ENCODE assay signal across 21 cellular contexts in genomic region chr2:49174755-49175154, GRCh38. TPM values are rescaled to one million over a fixed set of nuclear protein-coding genes. Genes with fewer than 3 reads are reported as not detected.
DNase-seq lines count a peak whose midpoint lies in the region; ATAC-seq and TF ChIP-seq lines count a peak whose summit lies in the region.
"Had no signal": no experiment of that assay in that cellular context is flagged by ENCODE, and none has a peak within 500 bp of the region (broad histone marks: within the 10 kb centered on the region; RNA-seq: fewer than 3 reads in every experiment).

No MANE protein-coding gene starts in this region.

- no peak overlapping the region for H3K9ac ChIP-seq in neural cell (ENCODE audit: low read length)

- H3K4me2 ChIP-seq in neural cell (ENCODE audit: low read length), result no peak overlapping the region
- H3K4me2 ChIP-seq: GM23338 had no signal

- no peaks in the 10 kb centered on the region for H3K9me2 ChIP-seq in neural cell (ENCODE audit: insufficient read depth, low read length)

- no peak overlapping the region for H3K27ac ChIP-seq in neural cell (ENCODE audit: low read length)
- no peak overlapping the region for H3K27ac ChIP-seq in CD8-positive, alpha-beta memory T cell (ENCODE audit: low read depth, low read length)
- H3K27ac ChIP-seq: 22Rv1 had no signal

- CTCF ChIA-PET in CD8-positive, alpha-beta memory T cell (lab: Charles Lee), result no interaction called here

- no peak for TF ChIP-seq RAD21 in neural cell (conservative IDR thresholded peaks at IDR 0.05)

- H3K36me3 Mint-ChIP-seq in CD8-positive, alpha-beta memory T cell, result no peaks in the 10 kb centered on the region
- H3K36me3 Mint-ChIP-seq: CD4-positive, alpha-beta memory T cell had no signal

- H3K4me3 Mint-ChIP-seq in CD8-positive, alpha-beta memory T cell, result no peak overlapping the region
- H3K4me3 Mint-ChIP-seq: CD4-positive, alpha-beta memory T cell; GM23338; H9 had no signal

- no peak overlapping the region for H3K4me3 ChIP-seq in neural cell (ENCODE audit: low read length)
- no peak overlapping the region for H3K4me3 ChIP-seq in CD8-positive, alpha-beta memory T cell (ENCODE audit: low read length)
- H3K4me3 ChIP-seq: GM12878, GM23338 had no signal

- TF ChIP-seq CTCF in neural cell (IDR thresholded peaks at IDR 0.05; ENCODE audit: poor library complexity, severe bottlenecking), result no peak

- no peaks in the 10 kb centered on the region for H3K27me3 Mint-ChIP-seq in CD8-positive, alpha-beta memory T cell
- H3K27me3 Mint-ChIP-seq: CD4-positive, alpha-beta memory T cell had no signal

- H3K27ac Mint-ChIP-seq in CD8-positive, alpha-beta memory T cell, result no peak overlapping the region
- H3K27ac Mint-ChIP-seq: CD4-positive, alpha-beta memory T cell; GM23338; H9 had no signal

- no peaks in the 10 kb centered on the region for H3K4me1 Mint-ChIP-seq in CD8-positive, alpha-beta memory T cell
- H3K4me1 Mint-ChIP-seq: CD4-positive, alpha-beta memory T cell had no signal

- H3K36me3 ChIP-seq in neural cell (ENCODE audit: insufficient read depth, low read length), result no peaks in the 10 kb centered on the region
- H3K36me3 ChIP-seq in CD8-positive, alpha-beta memory T cell (ENCODE audit: insufficient read depth, low read length), result no peaks in the 10 kb centered on the region

- DNase-seq in NCI-H1105 treated with DMSO at 0.1 percent for 48 hours (lab: John Stamatoyannopoulos, UW) (peak; percentile 51), NCI-H1105 (lab: John Stamatoyannopoulos, UW) (no peak), AG20443 (ENCODE audit: low spot score) (no peak)
- no peak for DNase-seq in CD8-positive, alpha-beta memory T cell
- DNase-seq: AML-193; C1 segment of cervical spinal cord; Caco-2; CD4-positive, alpha-beta memory T cell; DMS153; DND-41; GDM1; H9 had no signal

- H3K27me3 ChIP-seq in neural cell (ENCODE audit: insufficient read depth, low read depth, low read length), result no peaks in the 10 kb centered on the region
- H3K27me3 ChIP-seq in CD8-positive, alpha-beta memory T cell (ENCODE audit: insufficient read depth, low read length, poor library complexity, severe bottlenecking), result no peaks in the 10 kb centered on the region

- POLR2A ChIA-PET in CD8-positive, alpha-beta memory T cell (lab: Charles Lee), result no interaction called here

- H3K9me3 ChIP-seq in neural cell (ENCODE audit: low read length), result no peaks in the 10 kb centered on the region
- no peaks in the 10 kb centered on the region for H3K9me3 ChIP-seq in CD8-positive, alpha-beta memory T cell (ENCODE audit: low read length)
- H3K9me3 ChIP-seq: Caco-2 had no signal

- H4K20me1 ChIP-seq in neural cell (ENCODE audit: insufficient read depth), result no peaks in the 10 kb centered on the region

- no peaks in the 10 kb centered on the region for H3K4me1 ChIP-seq in CD8-positive, alpha-beta memory T cell (ENCODE audit: insufficient read depth, low read length)
- H3K4me1 ChIP-seq: Caco-2 had no signal

- TF ChIP-seq EP300 in neural cell (conservative IDR thresholded peaks at IDR 0.05; ENCODE audit: poor library complexity, severe bottlenecking), result peak; percentile 40

- peaks cover 2 to 18% (median 6%) of the 10 kb centered on the region in 5 donors for H3K9me3 Mint-ChIP-seq in CD8-positive, alpha-beta memory T cell

- no peak for ATAC-seq in SK-N-SH treated with all-trans-retinoic acid at 6 μM for 48 hours
- ATAC-seq: GM12878, GM23338, HCT116 had no signal

- no peak overlapping the region for H2AFZ ChIP-seq in neural cell (ENCODE audit: low read depth, low read length)
- H2AFZ ChIP-seq: GM23338 had no signal

- H3F3A ChIP-seq in neural cell (ENCODE audit: insufficient read depth, low read length, poor library complexity, severe bottlenecking), result no peaks in the 10 kb centered on the region

- H3K79me2 ChIP-seq in neural cell (replicated peaks; ENCODE audit: insufficient read depth, low read length), result no peaks in the 10 kb centered on the region

TF ChIP-seq in SK-N-SH treated with all-trans-retinoic acid at 6 μM for 48 hours, 23 proteins besides CTCF, POLR2A, EP300 and RAD21:
- 0 out of 2 replicates have a peak, but pooled peaks have one; percentile 25 for TF ChIP-seq TSHZ2 (CRISPR knock-in tag; IDR thresholded peaks at IDR 0.05)
- no peak for TF ChIP-seq POU6F1 (CRISPR knock-in tag; IDR thresholded peaks at IDR 0.05; ENCODE audit: borderline replicate concordance, low read depth)
- no peak for TF ChIP-seq BACH2 (CRISPR knock-in tag; IDR thresholded peaks at IDR 0.05; ENCODE audit: borderline replicate concordance)

TF ChIP-seq in neural cell, 6 proteins besides CTCF, POLR2A, EP300 and RAD21:
- TF ChIP-seq SMC3 (conservative IDR thresholded peaks at IDR 0.05; ENCODE audit: poor library complexity) (no peak), POLR2AphosphoS5 (IDR thresholded peaks at IDR 0.05) (peak; percentile 9), TAF1 (IDR thresholded peaks at IDR 0.05; ENCODE audit: low read depth) (no peak)

RNA-seq across cellular contexts. Expression of gene FSHR, which starts 20.4 kb away (rescaled TPM):
- 0.36 TPM in 1 of 2 replicates, not detected in the other for polyA plus RNA-seq in neural cell
- not detected in 2 replicates for polyA minus RNA-seq in neural cell
- total RNA-seq in CD8-positive, alpha-beta memory T cell, result not detected
- polyA plus RNA-seq in CD8-positive, alpha-beta memory T cell, result not detected
- total RNA-seq: CD4-positive, alpha-beta memory T cell; GM12878; GM23338; H4; H9 had no signal
- polyA plus RNA-seq: AG04450; BJ; CD4-positive, alpha-beta memory T cell; GM12878; GM23338 had no signal
